In genomic region chr7:66591801-66592596, GRCh38 we compare ENCODE assay signal across 8 cellular contexts. TPM values are rescaled to one million over a fixed set of nuclear protein-coding genes. Genes with fewer than 3 reads are reported as not detected.
A peak's percentile ranks its signal among the peaks of the same experiment; 100 is the strongest.
DNase-seq lines count a peak whose midpoint lies in the region; ATAC-seq and TF ChIP-seq lines count a peak whose summit lies in the region.

No MANE protein-coding gene starts in this region.

- H3K9me3 ChIP-seq in heart right ventricle (no peaks in the 10 kb centered on the region), upper lobe of left lung (no peaks in the 10 kb centered on the region)

- peak; percentile 99 for ATAC-seq in HG02678 (IDR thresholded peaks at IDR 0.05; ENCODE audit: unreplicated experiment)
- peak; percentile 97 to 98 (median 98) for ATAC-seq in heart right ventricle
- peak; percentile 95 to 97 for ATAC-seq in upper lobe of left lung (ENCODE audit: low FRiP score in 2 of 2)

- intact Hi-C loops in heart right ventricle (cut with DNase I) (loop anchor here in 6 of 10 donors (2.0 to 10.0 kb wide), 3 partner anchors 35 to 63 kb away; partner anchors contain the start of gene KCTD7 (in 5 of the 6)), posterior cingulate gyrus (cut with DNase I) (loop anchor here (2.0 to 10.0 kb wide), 2 partner anchors 35 to 63 kb away; no protein-coding TSS in a partner anchor)

- TF ChIP-seq CTCF in GM12865 (IDR thresholded peaks at IDR 0.05; ENCODE audit: insufficient read depth, low read depth, low read length, missing control alignments) = no peak
- TF ChIP-seq CTCF in heart right ventricle (IDR thresholded peaks at IDR 0.05) = no peak
- TF ChIP-seq CTCF in upper lobe of left lung (IDR thresholded peaks at IDR 0.05) = no peak

- H3K27me3 ChIP-seq in heart right ventricle = no peaks in the 10 kb centered on the region
- H3K27me3 ChIP-seq in upper lobe of left lung = no peaks in the 10 kb centered on the region

- H3K4me1 ChIP-seq in heart right ventricle = peaks cover 0 to 47% (median 31%) of the 10 kb centered on the region in 9 donors
- H3K4me1 ChIP-seq in upper lobe of left lung = peaks cover 23 to 32% (median 27%) of the 10 kb centered on the region in 4 donors

- DNase-seq in GM12865 (ENCODE audit: low read depth) (peak; percentile 92), NCI-H1105 treated with DMSO at 0.1 percent for 48 hours (lab: John Stamatoyannopoulos, UW) (peak; percentile 87), SW 1271 (lab: John Stamatoyannopoulos, UW) (peak; percentile 61 to 81), heart right ventricle (peak; percentile 90 to 91), posterior cingulate gyrus (peak; percentile 89 to 99 (median 94)), upper lobe of left lung (peak; percentile 94 to 95)

- peaks cover 0 to 10% (median 0%) of the 10 kb centered on the region in 9 donors for H3K36me3 ChIP-seq in heart right ventricle
- no peaks in the 10 kb centered on the region for H3K36me3 ChIP-seq in upper lobe of left lung

- no peak for TF ChIP-seq EP300 in upper lobe of left lung (IDR thresholded peaks at IDR 0.05)

- peak in 3 of 4 donors; percentile 76 to 95 (median 85) for TF ChIP-seq POLR2A in upper lobe of left lung (IDR thresholded peaks at IDR 0.05)

- 0 to 1% (median 0%) methylated on average over 76 to 83 of the region's 83 CpGs for WGBS in adipose tissue, 3 donors
- WGBS in heart right ventricle, 2 donors = 0 to 1% methylated on average over 73 to 83 of the region's 83 CpGs
- WGBS in upper lobe of left lung, 2 donors = 0% methylated on average over 9 to 57 of the region's 83 CpGs

- H3K4me3 ChIP-seq in GM12865 (ENCODE audit: low read depth, low read length) (peak overlapping the region; percentile 94), heart right ventricle (peak overlapping the region; percentile 68 to 98 (median 88)), upper lobe of left lung (peak overlapping the region; percentile 83 to 96 (median 89))

- peak overlapping the region; percentile 83 for H3K27ac ChIP-seq in adipose tissue (ENCODE audit: low read depth, low read length)
- H3K27ac ChIP-seq in heart right ventricle = peak overlapping the region; percentile 84 to 97 (median 93)
- H3K27ac ChIP-seq in upper lobe of left lung = peak overlapping the region; percentile 91 to 99 (median 97)

RNA-seq across cellular contexts. Expression of gene KCTD7, which starts 36.7 kb away (rescaled TPM):
- polyA plus RNA-seq in adipose tissue (1 to 10 TPM; 2.7 to 8.1 (median 4.3) TPM), heart right ventricle (1 to 10 TPM; 6.7 to 7.4 TPM)
- total RNA-seq in heart right ventricle (10 to 100 TPM in 3 of 10 donors, 1 to 10 TPM in 7; 7.3 to 13.6 (median 9.1) TPM), upper lobe of left lung (10 to 100 TPM in 5 of 6 donors, 1 to 10 TPM in 1; 6.1 to 38.8 (median 13.5) TPM)

Comparison
In these comparisons a context has a peak if more than half of its experiments do, and no peak if none do; other contexts are left out.
1. Peak in every context shown above with its lines: DNase-seq, ATAC-seq, H3K4me3 ChIP-seq and H3K27ac ChIP-seq.